In genomic region chrX:30734782-30735181, GRCh38 we compare ENCODE assay signal across 28 cellular contexts.
"Had no signal": no experiment of that assay in that cellular context is flagged by ENCODE, and none has a peak within 500 bp of the region (broad histone marks: within the 10 kb centered on the region; RNA-seq: fewer than 3 reads in every experiment).

No MANE protein-coding gene starts in this region.

- H3K79me2 ChIP-seq: parathyroid adenoma had no signal

- H3K4me3 Mint-ChIP-seq: nephron; neural progenitor cell; stimulated activated effector memory CD8-positive, alpha-beta T cell treated with anti-CD3 and anti-CD28 coated beads, Interleukin-12 subunit alpha, Interleukin-12 subunit beta, amount 100 ng/mL, for 72 hours; stimulated activated naive B cell treated with anti-CD40 and anti-IgM and Interleukin-4, amounts not matched to agents 10 μg/mL and 1 μg/mL and 100 μg/mL, for 72 hours had no signal

- H3K9me3 Mint-ChIP-seq: nephron; neural progenitor cell; stimulated activated effector memory CD8-positive, alpha-beta T cell treated with anti-CD3 and anti-CD28 coated beads, Interleukin-12 subunit alpha, Interleukin-12 subunit beta, amount 100 ng/mL, for 72 hours; stimulated activated naive B cell treated with anti-CD40 and anti-IgM and Interleukin-4, amounts not matched to agents 10 μg/mL and 1 μg/mL and 100 μg/mL, for 72 hours; stimulated activated naive CD8-positive, alpha-beta T cell treated with anti-CD3 and anti-CD28 coated beads, Interleukin-15, Interleukin-2, amounts not matched to agents 100 ng/mL and 50 ng/mL, for 24 hours had no signal

- H2AFZ ChIP-seq: neural progenitor cell, parathyroid adenoma had no signal

- ATAC-seq: psoas muscle; right cardiac atrium; stimulated activated effector memory CD8-positive, alpha-beta T cell treated with anti-CD3 and anti-CD28 coated beads, Interleukin-12 subunit alpha, Interleukin-12 subunit beta, amount 100 ng/mL, for 72 hours had no signal

- FAIRE-seq: small intestine, urothelium cell line had no signal

- H3K4me2 ChIP-seq: neural progenitor cell had no signal

- H3K9ac ChIP-seq: neural progenitor cell, parathyroid adenoma had no signal

- H3K27ac ChIP-seq: neural progenitor cell, ovary, parathyroid adenoma, psoas muscle, right lobe of liver, sigmoid colon, stomach, thoracic aorta, thyroid gland, tibial nerve, upper lobe of left lung, vagina had no signal

- H3K27me3 ChIP-seq: neural progenitor cell, ovary, right lobe of liver, sigmoid colon, thyroid gland, tibial nerve, upper lobe of left lung, vagina had no signal

- H3K27ac Mint-ChIP-seq: nephron; neural progenitor cell; progenitor cell of endocrine pancreas; stimulated activated effector memory CD8-positive, alpha-beta T cell treated with anti-CD3 and anti-CD28 coated beads, Interleukin-12 subunit alpha, Interleukin-12 subunit beta, amount 100 ng/mL, for 72 hours; stimulated activated naive B cell treated with anti-CD40 and anti-IgM and Interleukin-4, amounts not matched to agents 10 μg/mL and 1 μg/mL and 100 μg/mL, for 72 hours had no signal

- H3K4me1 ChIP-seq: neural progenitor cell, parathyroid adenoma, psoas muscle, right lobe of liver, sigmoid colon, stomach, thyroid gland, tibial nerve, upper lobe of left lung, vagina had no signal

- H3K36me3 ChIP-seq: neural progenitor cell, ovary, right lobe of liver, sigmoid colon, stomach, thoracic aorta, thyroid gland, tibial nerve, upper lobe of left lung, vagina had no signal

- H3K9me3 ChIP-seq: ovary, psoas muscle, right lobe of liver, sigmoid colon, stomach, thoracic aorta, thyroid gland, tibial nerve, upper lobe of left lung, vagina had no signal

- H3K4me3 ChIP-seq: neural progenitor cell, ovary, psoas muscle, right lobe of liver, sigmoid colon, stomach, thoracic aorta, thyroid gland, tibial nerve, upper lobe of left lung, vagina had no signal

- H3K27me3 Mint-ChIP-seq: progenitor cell of endocrine pancreas; stimulated activated naive B cell treated with anti-CD40 and anti-IgM and Interleukin-4, amounts not matched to agents 10 μg/mL and 1 μg/mL and 100 μg/mL, for 72 hours; stimulated activated naive CD8-positive, alpha-beta T cell treated with anti-CD3 and anti-CD28 coated beads, Interleukin-15, Interleukin-2, amounts not matched to agents 100 ng/mL and 50 ng/mL, for 24 hours had no signal

- DNase-seq: occipital lobe; ovary; posterior cingulate gyrus; psoas muscle; right cardiac atrium; right lobe of liver; sigmoid colon; small intestine; stimulated activated CD4-positive, alpha-beta T cell treated with anti-CD3 and anti-CD28 coated beads, Interleukin-15, amount 100 ng/mL, for 24 hours; stimulated activated CD4-positive, alpha-beta T cell treated with anti-CD3 and anti-CD28 coated beads, Interleukin-2, amount 100 ng/mL, for 24 hours; stimulated activated CD4-positive, alpha-beta T cell treated with anti-CD3 and anti-CD28 coated beads, Interleukin-2, amount 100 ng/mL, for 48 hours; stimulated activated CD4-positive, alpha-beta T cell treated with anti-CD3 and anti-CD28 coated beads, Interleukin-4, amount 100 ng/mL, for 24 hours; stimulated activated naive B cell treated with anti-CD40 and anti-IgM and Interleukin-4, amounts not matched to agents 10 μg/mL and 1 μg/mL and 100 μg/mL, for 72 hours; stimulated activated naive CD4-positive, alpha-beta T cell treated with Interleukin-2 at 50 U/mL for 16 hours; stomach; thyroid gland; trophoblast cell; upper lobe of left lung had no signal

- H3K36me3 Mint-ChIP-seq: neural progenitor cell; stimulated activated effector memory CD8-positive, alpha-beta T cell treated with anti-CD3 and anti-CD28 coated beads, Interleukin-12 subunit alpha, Interleukin-12 subunit beta, amount 100 ng/mL, for 72 hours; stimulated activated naive B cell treated with anti-CD40 and anti-IgM and Interleukin-4, amounts not matched to agents 10 μg/mL and 1 μg/mL and 100 μg/mL, for 72 hours had no signal

- H3K4me1 Mint-ChIP-seq: nephron; neural progenitor cell; stimulated activated effector memory CD8-positive, alpha-beta T cell treated with anti-CD3 and anti-CD28 coated beads, Interleukin-12 subunit alpha, Interleukin-12 subunit beta, amount 100 ng/mL, for 72 hours had no signal
